In genomic region chr15:77851086-77851485, GRCh38 we compare ENCODE assay signal across 20 cellular contexts.
"Had no signal": no experiment of that assay in that cellular context is flagged by ENCODE, and none has a peak within 500 bp of the region (broad histone marks: within the 10 kb centered on the region; RNA-seq: fewer than 3 reads in every experiment).

No MANE protein-coding gene starts in this region.

- FAIRE-seq: colon had no signal

- H3K27me3 ChIP-seq: body of pancreas, dorsolateral prefrontal cortex, testis, vagina had no signal

- H3K27ac ChIP-seq: body of pancreas, cardiac muscle cell, dorsolateral prefrontal cortex, esophagus squamous epithelium, gastrocnemius medialis, testis, vagina had no signal

- H3K4me1 ChIP-seq: body of pancreas, esophagus squamous epithelium, gastrocnemius medialis, testis, vagina had no signal

- H3K9me3 ChIP-seq: body of pancreas, gastrocnemius medialis, mucosa of descending colon, testis, vagina had no signal

- H3K4me3 ChIP-seq: body of pancreas, cardiac muscle cell, dorsolateral prefrontal cortex, esophagus squamous epithelium, gastrocnemius medialis, mucosa of descending colon, testis, vagina had no signal

- ATAC-seq: activated naive CD8-positive, alpha-beta T cell treated with anti-CD3 and anti-CD28 coated beads, Interleukin-2, amount 50 U/mL, for 24 hours; body of pancreas; gastrocnemius medialis; left cardiac atrium had no signal

- H3K36me3 ChIP-seq: cardiac muscle cell, esophagus squamous epithelium, gastrocnemius medialis, vagina had no signal

- DNase-seq: activated CD4-positive, alpha-beta T cell treated with anti-CD3 and anti-CD28 coated beads for 4 hours; activated CD4-positive, alpha-beta T cell treated with anti-CD3 and anti-CD28 coated beads, Interleukin-2, amount 50 U/mL, for 48 hours; activated CD4-positive, CD25-positive, alpha-beta regulatory T cell; activated gamma-delta T cell; activated naive CD4-positive, alpha-beta T cell treated with anti-CD3 and anti-CD28 coated beads, Interleukin-2, amount 50 U/mL, for 16 hours; activated naive CD8-positive, alpha-beta T cell treated with anti-CD3 and anti-CD28 coated beads, Interleukin-2, amount 50 U/mL, for 24 hours; activated T-cell treated with anti-CD3 and anti-CD28 coated beads for 4 hours; esophagus squamous epithelium; gastrocnemius medialis; left cardiac atrium; stimulated activated CD4-positive, alpha-beta T cell treated with anti-CD3 and anti-CD28 coated beads, Interleukin-4, amount 100 ng/mL, for 1 hour; stimulated activated naive CD4-positive, alpha-beta T cell; testis; trophoblast cell had no signal
